In genomic region chr3:152192050-152192449, GRCh38 we compare ENCODE assay signal across 13 cellular contexts.
A peak's percentile ranks its signal among the peaks of the same experiment; 100 is the strongest.
DNase-seq lines count a peak whose midpoint lies in the region; ATAC-seq and TF ChIP-seq lines count a peak whose summit lies in the region.
"Had no signal": no experiment of that assay in that cellular context is flagged by ENCODE, and none has a peak within 500 bp of the region (broad histone marks: within the 10 kb centered on the region; RNA-seq: fewer than 3 reads in every experiment).

No MANE protein-coding gene starts in this region.

- WGBS in mammary epithelial cell (ENCODE audit: low coverage, missing lambda C conversion rate): 88% methylated on average over 4 of the region's 4 CpGs

- no peaks in the 10 kb centered on the region for H3K79me2 ChIP-seq in mammary epithelial cell (ENCODE audit: insufficient read depth, low read length)

- H3K9me3 Mint-ChIP-seq in CD8-positive, alpha-beta memory T cell: no peaks in the 10 kb centered on the region
- no peaks in the 10 kb centered on the region for H3K9me3 Mint-ChIP-seq in activated CD8-positive, alpha-beta T cell treated with anti-CD3 and anti-CD28 coated beads, Interleukin-2, amount 10 ng/mL, durations not matched to agents 7 days and 5 days (ENCODE audit: insufficient read depth)
- no peaks in the 10 kb centered on the region for H3K9me3 Mint-ChIP-seq in naive thymus-derived CD8-positive, alpha-beta T cell

- H3K36me3 Mint-ChIP-seq in CD8-positive, alpha-beta memory T cell: peaks cover 0 to 4% (median 1%) of the 10 kb centered on the region in 3 donors
- H3K36me3 Mint-ChIP-seq in activated CD8-positive, alpha-beta T cell treated with anti-CD3 and anti-CD28 coated beads, Interleukin-2, amount 10 ng/mL, durations not matched to agents 7 days and 5 days (ENCODE audit: low read depth): peaks cover 3% of the 10 kb centered on the region
- H3K36me3 Mint-ChIP-seq in naive thymus-derived CD8-positive, alpha-beta T cell: no peaks in the 10 kb centered on the region

- H3K9ac ChIP-seq in mammary epithelial cell (ENCODE audit: insufficient read depth, low read length): no peak overlapping the region

- H3K4me2 ChIP-seq in mammary epithelial cell (ENCODE audit: insufficient read depth, low read depth, low read length): no peak overlapping the region

- H3K4me3 Mint-ChIP-seq in CD8-positive, alpha-beta memory T cell: peak overlapping the region; percentile 22 to 87 (median 67)
- H3K4me3 Mint-ChIP-seq in activated CD8-positive, alpha-beta T cell treated with anti-CD3 and anti-CD28 coated beads, Interleukin-2, amount 10 ng/mL, durations not matched to agents 7 days and 5 days: peak overlapping the region; percentile 57
- H3K4me3 Mint-ChIP-seq in naive thymus-derived CD8-positive, alpha-beta T cell: peak overlapping the region; percentile 49 to 90 (median 74)

- dilution Hi-C loops in mammary epithelial cell (cut with HindIII; ENCODE audit: low sequenced_read_pairs): no loop called here

- peak overlapping the region; percentile 8 for H3K27ac ChIP-seq in CD8-positive, alpha-beta memory T cell (ENCODE audit: low read depth, low read length)
- peak overlapping the region; percentile 19; the same call in 1 of the 2 replicates for H3K27ac ChIP-seq in HL-60 (replicated peaks)
- H3K27ac ChIP-seq in mammary epithelial cell (ENCODE audit: insufficient read depth, low read depth, low read length): no peak overlapping the region
- H3K27ac ChIP-seq: C4-2B, colonic mucosa had no signal

- CTCF ChIA-PET in CD8-positive, alpha-beta memory T cell (lab: Charles Lee): interaction anchor here (0.7 to 1.0 kb wide), 3 partner anchors 9 to 78 kb away, joined by 3 read pairs; no protein-coding TSS in a partner anchor
- CTCF ChIA-PET in activated CD8-positive, alpha-beta T cell treated with anti-CD3 and anti-CD28 coated beads, Interleukin-2, amount 10 ng/mL, durations not matched to agents 7 days and 5 days (lab: Charles Lee): interaction anchor here (0.7 to 2.7 kb wide), 2 partner anchors 9 to 52 kb away, joined by 4 to 32 read pairs; no protein-coding TSS in a partner anchor
- CTCF ChIA-PET in mammary epithelial cell (lab: Charles Lee; ENCODE audit: low non-redundant PET): no interaction called here

- H3K4me1 Mint-ChIP-seq in CD8-positive, alpha-beta memory T cell: peaks cover 63 to 87% (median 86%) of the 10 kb centered on the region in 3 donors
- H3K4me1 Mint-ChIP-seq in activated CD8-positive, alpha-beta T cell treated with anti-CD3 and anti-CD28 coated beads, Interleukin-2, amount 10 ng/mL, durations not matched to agents 7 days and 5 days (ENCODE audit: low read depth): peaks cover 77% of the 10 kb centered on the region
- H3K4me1 Mint-ChIP-seq in naive thymus-derived CD8-positive, alpha-beta T cell: peaks cover 31 to 84% (median 75%) of the 10 kb centered on the region in 4 donors

- no peak overlapping the region for H2AFZ ChIP-seq in mammary epithelial cell (ENCODE audit: low read depth, low read length)

- BruUV-seq in mammary epithelial cell (replicated peaks; lab: Mats Ljungman, UMichigan): no TSS peak

- H3K27me3 Mint-ChIP-seq in CD8-positive, alpha-beta memory T cell: no peaks in the 10 kb centered on the region
- H3K27me3 Mint-ChIP-seq in activated CD8-positive, alpha-beta T cell treated with anti-CD3 and anti-CD28 coated beads, Interleukin-2, amount 10 ng/mL, durations not matched to agents 7 days and 5 days (ENCODE audit: low read depth): no peaks in the 10 kb centered on the region
- H3K27me3 Mint-ChIP-seq in naive thymus-derived CD8-positive, alpha-beta T cell: no peaks in the 10 kb centered on the region

- no peaks in the 10 kb centered on the region for H4K20me1 ChIP-seq in mammary epithelial cell (ENCODE audit: insufficient read depth, low read length)

- DNase-seq in CD8-positive, alpha-beta memory T cell: peak in 2 of 5 donors; percentile 55 to 66
- DNase-seq in HL-60 (ENCODE audit: low read depth in 1 of 2, low spot score in 1 of 2) (no peak), Right ventricle myocardium superior (no peak), mammary epithelial cell (no peak)
- DNase-seq in activated CD8-positive, alpha-beta T cell treated with anti-CD3 and anti-CD28 coated beads, Interleukin-2, amount 10 ng/mL, durations not matched to agents 7 days and 5 days: peak; percentile 72
- peak in 8 of 10 donors; percentile 12 to 66 (median 48) for DNase-seq in naive thymus-derived CD8-positive, alpha-beta T cell
- DNase-seq: aorta, colonic mucosa, NCI-H146, NCI-H510A had no signal

- intact Hi-C loops in Right ventricle myocardium superior (cut with DNase I): no loop called here
- intact Hi-C loops in mammary epithelial cell (cut with micrococcal nuclease): no loop called here

- in situ Hi-C loops in mammary epithelial cell (cut with MboI; ENCODE audit: low sequenced_read_pairs in 2 of 2): no loop called here

- no peaks in the 10 kb centered on the region for H3K27me3 ChIP-seq in CD8-positive, alpha-beta memory T cell (ENCODE audit: insufficient read depth, low read length, poor library complexity, severe bottlenecking)
- H3K27me3 ChIP-seq in HL-60 (ENCODE audit: insufficient read depth, poor library complexity, severe bottlenecking): no peaks in the 10 kb centered on the region
- no peaks in the 10 kb centered on the region for H3K27me3 ChIP-seq in mammary epithelial cell (ENCODE audit: insufficient read depth, low read length)
- H3K27me3 ChIP-seq: colonic mucosa had no signal

- peaks cover 51% of the 10 kb centered on the region for H3K4me1 ChIP-seq in CD8-positive, alpha-beta memory T cell (ENCODE audit: insufficient read depth, low read length)
- no peaks in the 10 kb centered on the region for H3K4me1 ChIP-seq in mammary epithelial cell (ENCODE audit: insufficient read depth, low read length)
- H3K4me1 ChIP-seq: colonic mucosa had no signal

- H3K27ac Mint-ChIP-seq in CD8-positive, alpha-beta memory T cell: peak overlapping the region; percentile 45 to 99 (median 82)
- H3K27ac Mint-ChIP-seq in activated CD8-positive, alpha-beta T cell treated with anti-CD3 and anti-CD28 coated beads, Interleukin-2, amount 10 ng/mL, durations not matched to agents 7 days and 5 days: peak overlapping the region; percentile 74
- H3K27ac Mint-ChIP-seq in naive thymus-derived CD8-positive, alpha-beta T cell: peak overlapping the region; percentile 78 to 99 (median 94)

- no peaks in the 10 kb centered on the region for H3K36me3 ChIP-seq in CD8-positive, alpha-beta memory T cell (ENCODE audit: insufficient read depth, low read length)
- peaks cover 2% of the 10 kb centered on the region for H3K36me3 ChIP-seq in mammary epithelial cell (ENCODE audit: insufficient read depth, low read length)
- H3K36me3 ChIP-seq: colonic mucosa had no signal

- H3K9me3 ChIP-seq in CD8-positive, alpha-beta memory T cell (ENCODE audit: low read length): no peaks in the 10 kb centered on the region
- no peaks in the 10 kb centered on the region for H3K9me3 ChIP-seq in mammary epithelial cell (replicated peaks; ENCODE audit: insufficient read depth, low read length)
- H3K9me3 ChIP-seq: colonic mucosa had no signal

- peak; percentile 62 for ATAC-seq in activated CD8-positive, alpha-beta T cell treated with anti-CD3 and anti-CD28 coated beads, Interleukin-2, amount 10 ng/mL, durations not matched to agents 7 days and 5 days
- ATAC-seq in naive thymus-derived CD8-positive, alpha-beta T cell: peak; percentile 74 to 84
- no peak for ATAC-seq in Right ventricle myocardium superior (ENCODE audit: poor library complexity)
- ATAC-seq in GM19035 (IDR thresholded peaks at IDR 0.05; ENCODE audit: unreplicated experiment): no peak
- ATAC-seq: left lobe of liver had no signal

- TF ChIP-seq CTCF in HL-60 (IDR thresholded peaks at IDR 0.05; ENCODE audit: insufficient read depth, low read length): no peak
- TF ChIP-seq CTCF in mammary epithelial cell (conservative IDR thresholded peaks at IDR 0.05 in 1 of 2, IDR thresholded peaks at IDR 0.05 in 1 of 2; ENCODE audit: extremely low read depth in 1 of 2, insufficient read depth in 1 of 2, low read depth in 1 of 2, low read length in 2 of 2): no peak

- peak overlapping the region; percentile 50 for H3K4me3 ChIP-seq in CD8-positive, alpha-beta memory T cell (ENCODE audit: low read length)
- H3K4me3 ChIP-seq in HL-60 (replicated peaks; ENCODE audit: insufficient read depth, low read length) (no peak overlapping the region), mammary epithelial cell (replicated peaks in 1 of 3; ENCODE audit: insufficient read depth in 1 of 3, low read depth in 2 of 3, low read length in 3 of 3) (no peak overlapping the region)
- H3K4me3 ChIP-seq: colonic mucosa had no signal

- POLR2A ChIA-PET in CD8-positive, alpha-beta memory T cell (lab: Charles Lee): interaction anchor here (0.5 to 1.2 kb wide), 4 partner anchors 63 to 251 kb away, joined by 3 to 4 read pairs (median 3); no protein-coding TSS in a partner anchor
- POLR2A ChIA-PET in activated CD8-positive, alpha-beta T cell treated with anti-CD3 and anti-CD28 coated beads, Interleukin-2, amount 10 ng/mL, durations not matched to agents 7 days and 5 days (lab: Charles Lee): interaction anchor here (2.9 kb wide), 1 partner anchor 77 kb away, joined by 24 read pairs; the partner anchor contains the start of gene MBNL1
- POLR2A ChIA-PET in naive thymus-derived CD8-positive, alpha-beta T cell (lab: Charles Lee): interaction anchor here (2.3 to 2.7 kb wide), 3 partner anchors 8 to 77 kb away, joined by 14 to 37 read pairs (median 20); partner anchors contain the start of gene MBNL1

Comparison
In these comparisons a context has a peak if more than half of its experiments do, and no peak if none do; other contexts are left out.
1. DNase-seq: peak in activated CD8-positive, alpha-beta T cell treated with anti-CD3 and anti-CD28 coated beads, Interleukin-2, amount 10 ng/mL, durations not matched to agents 7 days and 5 days (single experiment) and naive thymus-derived CD8-positive, alpha-beta T cell (8 of 10); none in HL-60 (0 of 2), Right ventricle myocardium superior (single experiment) and mammary epithelial cell (single experiment).
2. ATAC-seq: peak in activated CD8-positive, alpha-beta T cell treated with anti-CD3 and anti-CD28 coated beads, Interleukin-2, amount 10 ng/mL, durations not matched to agents 7 days and 5 days (single experiment) and naive thymus-derived CD8-positive, alpha-beta T cell (2 of 2); none in Right ventricle myocardium superior (single experiment) and GM19035 (single experiment).
3. Peak in every context shown above with its lines, with median percentiles within 50 percentile points of each other: H3K27ac Mint-ChIP-seq and H3K4me3 Mint-ChIP-seq.